1 cellular context compared by ENCODE assay signal in the genomic region with DNA sequence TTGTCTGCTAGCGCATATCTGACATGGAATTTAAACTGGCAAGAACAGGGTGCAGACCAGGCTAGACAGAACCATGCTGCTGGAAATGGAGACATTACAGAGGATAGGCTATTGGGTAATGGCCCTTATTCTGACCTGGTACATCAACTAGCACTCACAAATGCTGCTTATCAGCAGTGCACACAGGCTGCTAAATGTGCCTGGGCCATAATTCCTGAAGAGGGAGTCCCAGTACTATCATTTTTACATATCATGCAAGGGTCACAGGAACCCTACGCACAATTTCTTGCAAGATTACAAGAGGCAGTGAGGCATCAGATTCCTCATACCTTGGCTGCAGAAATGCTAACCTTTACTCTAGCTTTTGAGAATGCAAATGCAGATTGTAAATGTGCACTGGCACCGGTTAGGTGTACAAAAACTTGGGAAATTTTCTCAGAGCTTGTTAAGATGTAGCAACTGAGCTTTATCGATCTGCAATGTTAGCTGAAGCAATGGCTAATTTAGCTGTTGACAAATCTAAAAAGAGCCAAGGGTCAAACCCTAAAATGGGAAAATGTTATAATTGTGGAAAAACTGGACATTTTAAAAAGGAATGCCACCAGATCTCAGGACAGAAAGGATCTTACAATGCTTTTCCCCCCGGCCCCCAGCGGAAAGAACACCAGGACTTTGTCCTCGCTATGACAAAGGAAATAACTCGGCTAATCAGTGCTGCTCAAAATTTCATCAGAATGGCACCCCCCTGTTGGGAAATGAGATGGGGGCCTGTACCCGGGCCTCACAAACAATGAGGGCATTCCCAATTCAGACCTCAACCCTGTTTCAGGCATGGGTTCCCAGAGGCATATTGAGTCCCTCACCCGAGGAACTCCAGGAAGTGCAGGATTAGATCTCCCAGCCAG.
TF ChIP-seq lines count a peak whose summit lies in the region.

No MANE protein-coding gene starts in this region.

TF ChIP-seq in K562, 482 proteins besides CTCF, POLR2A, EP300 and RAD21:
- peak; percentile 66; the same call in 1 of the 2 replicates for TF ChIP-seq GATA2 (CRISPR knock-in tag; IDR thresholded peaks at IDR 0.05)
- peak; percentile 77 for TF ChIP-seq TCF3 (CRISPR knock-in tag; IDR thresholded peaks at IDR 0.05)
- TF ChIP-seq CTBP1 (IDR thresholded peaks at IDR 0.05; ENCODE audit: borderline replicate concordance) = peak; percentile 52; the same call in 1 of the 2 replicates
- TF ChIP-seq ZNF57 (CRISPR knock-in tag; IDR thresholded peaks at IDR 0.05) = 0 out of 2 replicates have a peak, but pooled peaks have one; percentile 47
- TF ChIP-seq NFE2 (IDR thresholded peaks at IDR 0.05; ENCODE audit: low read depth) = peak; percentile 35; the same call in 1 of the 2 replicates
- no peak for TF ChIP-seq ATF1 (CRISPR knock-in tag; IDR thresholded peaks at IDR 0.05)
- peak; percentile 34; the same call in 1 of the 2 replicates for TF ChIP-seq ATF1 (tag; IDR thresholded peaks at IDR 0.05)
- TF ChIP-seq ZBTB7A (IDR thresholded peaks at IDR 0.05; ENCODE audit: borderline replicate concordance, control insufficient read depth, low read depth, low read length) = no peak
- peak; percentile 17; the same call in 1 of the 2 replicates for TF ChIP-seq NFIC (IDR thresholded peaks at IDR 0.05)
- no peak for TF ChIP-seq CBX2 (IDR thresholded peaks at IDR 0.05; ENCODE audit: insufficient read depth, low read length, poor library complexity, severe bottlenecking)
- TF ChIP-seq, protein P1, sequence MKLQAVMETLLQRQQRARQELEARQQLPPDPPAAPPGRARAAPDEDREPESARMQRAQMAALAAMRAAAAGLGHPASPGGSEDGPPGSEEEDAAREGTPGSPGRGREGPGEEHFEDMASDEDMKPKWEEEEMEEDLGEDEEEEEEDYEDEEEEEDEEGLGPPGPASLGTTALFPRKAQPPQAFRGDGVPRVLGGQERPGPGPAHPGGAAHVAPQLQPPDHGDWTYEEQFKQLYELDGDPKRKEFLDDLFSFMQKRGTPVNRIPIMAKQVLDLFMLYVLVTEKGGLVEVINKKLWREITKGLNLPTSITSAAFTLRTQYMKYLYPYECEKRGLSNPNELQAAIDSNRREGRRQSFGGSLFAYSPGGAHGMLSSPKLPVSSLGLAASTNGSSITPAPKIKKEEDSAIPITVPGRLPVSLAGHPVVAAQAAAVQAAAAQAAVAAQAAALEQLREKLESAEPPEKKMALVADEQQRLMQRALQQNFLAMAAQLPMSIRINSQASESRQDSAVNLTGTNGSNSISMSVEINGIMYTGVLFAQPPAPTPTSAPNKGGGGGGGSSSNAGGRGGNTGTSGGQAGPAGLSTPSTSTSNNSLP (IDR thresholded peaks at IDR 0.05; ENCODE audit: borderline replicate concordance, low read depth, low read length) = peak; percentile 8; the same call in 1 of the 2 replicates
- 0 out of 2 replicates have a peak, but pooled peaks have one; percentile 24 for TF ChIP-seq SMARCA4 (IDR thresholded peaks at IDR 0.05)
- TF ChIP-seq TBL1XR1 (IDR thresholded peaks at IDR 0.05; ENCODE audit: low read length in 2 of 2) = no peak
- TF ChIP-seq, protein P2, sequence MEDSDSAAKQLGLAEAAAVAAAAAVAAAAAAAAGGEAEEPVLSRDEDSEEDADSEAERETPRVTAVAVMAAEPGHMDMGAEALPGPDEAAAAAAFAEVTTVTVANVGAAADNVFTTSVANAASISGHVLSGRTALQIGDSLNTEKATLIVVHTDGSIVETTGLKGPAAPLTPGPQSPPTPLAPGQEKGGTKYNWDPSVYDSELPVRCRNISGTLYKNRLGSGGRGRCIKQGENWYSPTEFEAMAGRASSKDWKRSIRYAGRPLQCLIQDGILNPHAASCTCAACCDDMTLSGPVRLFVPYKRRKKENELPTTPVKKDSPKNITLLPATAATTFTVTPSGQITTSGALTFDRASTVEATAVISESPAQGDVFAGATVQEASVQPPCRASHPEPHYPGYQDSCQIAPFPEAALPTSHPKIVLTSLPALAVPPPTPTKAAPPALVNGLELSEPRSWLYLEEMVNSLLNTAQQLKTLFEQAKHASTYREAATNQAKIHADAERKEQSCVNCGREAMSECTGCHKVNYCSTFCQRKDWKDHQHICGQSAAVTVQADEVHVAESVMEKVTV (CRISPR knock-in tag; IDR thresholded peaks at IDR 0.05) = peak; percentile 70
- peak; percentile 64; the same call in 1 of the 2 replicates for TF ChIP-seq KLF16 (IDR thresholded peaks at IDR 0.05)
- no peak for TF ChIP-seq PCBP1 (IDR thresholded peaks at IDR 0.05; ENCODE audit: low read depth, low read length, poor library complexity, severe bottlenecking)
- TF ChIP-seq, protein P3, sequence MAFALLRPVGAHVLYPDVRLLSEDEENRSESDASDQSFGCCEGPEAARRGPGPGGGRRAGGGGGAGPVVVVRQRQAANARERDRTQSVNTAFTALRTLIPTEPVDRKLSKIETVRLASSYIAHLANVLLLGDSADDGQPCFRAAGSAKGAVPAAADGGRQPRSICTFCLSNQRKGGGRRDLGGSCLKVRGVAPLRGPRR (CRISPR knock-in tag; IDR thresholded peaks at IDR 0.05) = no peak
- TF ChIP-seq ZNF408 (CRISPR knock-in tag; IDR thresholded peaks at IDR 0.05; ENCODE audit: low read depth) = no peak
- TF ChIP-seq MEIS2 (IDR thresholded peaks at IDR 0.05; ENCODE audit: partially characterized antibody) = peak; percentile 65
- peak; percentile 41; the same call in 1 of the 2 replicates for TF ChIP-seq POLR2AphosphoS5 (IDR thresholded peaks at IDR 0.05; ENCODE audit: control insufficient read depth, insufficient read depth, low read depth, low read length)
- TF ChIP-seq KDM1A (IDR thresholded peaks at IDR 0.05) = peak; percentile 26 to 52; a peak in 3 of 4 replicates
- peak; percentile 77 for TF ChIP-seq CBFA2T2 (conservative IDR thresholded peaks at IDR 0.05)
- peak; percentile 64; the same call in 1 of the 2 replicates for TF ChIP-seq NCOR1 (IDR thresholded peaks at IDR 0.05)
- peak; percentile 67; the same call in 1 of the 2 replicates for TF ChIP-seq TAL1 (IDR thresholded peaks at IDR 0.05)
- TF ChIP-seq LEF1 (IDR thresholded peaks at IDR 0.05) = no peak
- TF ChIP-seq, protein P4, sequence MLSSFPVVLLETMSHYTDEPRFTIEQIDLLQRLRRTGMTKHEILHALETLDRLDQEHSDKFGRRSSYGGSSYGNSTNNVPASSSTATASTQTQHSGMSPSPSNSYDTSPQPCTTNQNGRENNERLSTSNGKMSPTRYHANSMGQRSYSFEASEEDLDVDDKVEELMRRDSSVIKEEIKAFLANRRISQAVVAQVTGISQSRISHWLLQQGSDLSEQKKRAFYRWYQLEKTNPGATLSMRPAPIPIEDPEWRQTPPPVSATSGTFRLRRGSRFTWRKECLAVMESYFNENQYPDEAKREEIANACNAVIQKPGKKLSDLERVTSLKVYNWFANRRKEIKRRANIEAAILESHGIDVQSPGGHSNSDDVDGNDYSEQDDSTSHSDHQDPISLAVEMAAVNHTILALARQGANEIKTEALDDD (IDR thresholded peaks at IDR 0.05) = peak; percentile 75
- TF ChIP-seq, protein P5, sequence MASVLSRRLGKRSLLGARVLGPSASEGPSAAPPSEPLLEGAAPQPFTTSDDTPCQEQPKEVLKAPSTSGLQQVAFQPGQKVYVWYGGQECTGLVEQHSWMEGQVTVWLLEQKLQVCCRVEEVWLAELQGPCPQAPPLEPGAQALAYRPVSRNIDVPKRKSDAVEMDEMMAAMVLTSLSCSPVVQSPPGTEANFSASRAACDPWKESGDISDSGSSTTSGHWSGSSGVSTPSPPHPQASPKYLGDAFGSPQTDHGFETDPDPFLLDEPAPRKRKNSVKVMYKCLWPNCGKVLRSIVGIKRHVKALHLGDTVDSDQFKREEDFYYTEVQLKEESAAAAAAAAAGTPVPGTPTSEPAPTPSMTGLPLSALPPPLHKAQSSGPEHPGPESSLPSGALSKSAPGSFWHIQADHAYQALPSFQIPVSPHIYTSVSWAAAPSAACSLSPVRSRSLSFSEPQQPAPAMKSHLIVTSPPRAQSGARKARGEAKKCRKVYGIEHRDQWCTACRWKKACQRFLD (CRISPR knock-in tag; IDR thresholded peaks at IDR 0.05) = peak; percentile 58; the same call in 1 of the 2 replicates
- TF ChIP-seq CREM (IDR thresholded peaks at IDR 0.05; ENCODE audit: low read depth) = peak; percentile 62
- peak in 1 of 2 experiments; percentile 65; a peak in 1 of 4 replicates for TF ChIP-seq RCOR1 (IDR thresholded peaks at IDR 0.05; ENCODE audit: borderline replicate concordance in 1 of 2, low read depth in 2 of 2, low read length in 2 of 2)
- no peak for TF ChIP-seq U2AF1 (optimal IDR thresholded peaks at IDR 0.05; ENCODE audit: low read depth, low read length)
- TF ChIP-seq, protein P6, sequence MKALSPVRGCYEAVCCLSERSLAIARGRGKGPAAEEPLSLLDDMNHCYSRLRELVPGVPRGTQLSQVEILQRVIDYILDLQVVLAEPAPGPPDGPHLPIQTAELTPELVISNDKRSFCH (CRISPR knock-in tag; IDR thresholded peaks at IDR 0.05) = no peak
- TF ChIP-seq, protein P6 (tag; IDR thresholded peaks at IDR 0.05) = 0 out of 2 replicates have a peak, but pooled peaks have one; percentile 31
- TF ChIP-seq CBFA2T3 (IDR thresholded peaks at IDR 0.05) = peak; percentile 85
- TF ChIP-seq CEBPG (CRISPR knock-in tag; IDR thresholded peaks at IDR 0.05) = peak; percentile 68
- peak in 1 of 2 experiments; percentile 16; a peak in 2 of 4 replicates for TF ChIP-seq CEBPG (tag; conservative IDR thresholded peaks at IDR 0.05 in 1 of 2, IDR thresholded peaks at IDR 0.05 in 1 of 2)
- peak; percentile 76 for TF ChIP-seq ARID1B (IDR thresholded peaks at IDR 0.05)
- TF ChIP-seq, protein P7, sequence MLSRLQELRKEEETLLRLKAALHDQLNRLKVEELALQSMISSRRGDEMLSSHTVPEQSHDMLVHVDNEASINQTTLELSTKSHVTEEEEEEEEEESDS (CRISPR knock-in tag; IDR thresholded peaks at IDR 0.05) = no peak
- peak; percentile 72 for TF ChIP-seq CEBPB (tag; IDR thresholded peaks at IDR 0.05)
- no peak for TF ChIP-seq SRSF9 (IDR thresholded peaks at IDR 0.05; ENCODE audit: borderline replicate concordance, low read depth, low read length)
- 0 out of 2 replicates have a peak, but pooled peaks have one; percentile 24 for TF ChIP-seq MTA2 (IDR thresholded peaks at IDR 0.05; ENCODE audit: low read depth)
- peak; percentile 39 to 52; a peak in 1 of 4 replicates for TF ChIP-seq TRIM24 (IDR thresholded peaks at IDR 0.05)
- TF ChIP-seq TEAD4 (IDR thresholded peaks at IDR 0.05; ENCODE audit: low read length) = peak; percentile 73
- TF ChIP-seq TEAD4 (CRISPR knock-in tag; IDR thresholded peaks at IDR 0.05; ENCODE audit: borderline replicate concordance) = no peak
